12 cellular contexts compared by ENCODE assay signal in the genomic region with DNA sequence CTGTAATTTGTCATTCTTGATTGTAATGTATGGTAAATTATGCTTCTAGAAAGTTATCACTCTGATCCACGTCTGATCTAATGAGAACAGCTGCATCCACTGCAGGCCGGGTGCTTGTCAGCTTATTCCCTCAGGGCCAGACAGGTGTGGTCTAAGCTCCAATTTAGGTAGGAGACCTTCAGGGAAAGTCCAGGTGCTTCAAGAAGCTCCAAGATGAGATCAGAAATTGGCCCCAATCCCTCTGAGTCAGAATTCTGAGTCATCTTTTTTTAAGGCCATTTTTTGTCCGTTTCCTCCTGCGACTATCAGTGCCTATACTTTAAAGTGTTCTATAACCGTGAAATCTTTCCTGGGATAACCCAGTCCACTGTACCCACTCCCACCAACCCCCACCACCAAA.
DNase-seq lines count a peak whose midpoint lies in the region; ATAC-seq and TF ChIP-seq lines count a peak whose summit lies in the region.
"Had no signal": no experiment of that assay in that cellular context is flagged by ENCODE, and none has a peak within 500 bp of the region (broad histone marks: within the 10 kb centered on the region; RNA-seq: fewer than 3 reads in every experiment).

No MANE protein-coding gene starts in this region.

- peak; percentile 88 for DNase-seq in HT1080 (ENCODE audit: low read depth)
- peak; percentile 81 for DNase-seq in adipocyte (ENCODE audit: low read depth)
- peak; percentile 59 to 81 for DNase-seq in foreskin fibroblast
- no peak for DNase-seq in smooth muscle cell (lab: John Stamatoyannopoulos, UW; ENCODE audit: unreplicated experiment)
- no peak for DNase-seq in hypothalamus (lab: John Stamatoyannopoulos, UW)
- DNase-seq in DMS153 (lab: John Stamatoyannopoulos, UW): no peak
- DNase-seq in aorta: no peak
- DNase-seq: activated effector memory CD4-positive, alpha-beta T cell treated with Interleukin-2 at 50 U/mL for 16 hours; DND-41; NCI-H1048; nucleus accumbens had no signal

- H4K20me1 ChIP-seq in smooth muscle cell (ENCODE audit: low read depth): no peaks in the 10 kb centered on the region

- H3K27me3 ChIP-seq in adipocyte (replicated peaks; ENCODE audit: control insufficient read depth, insufficient read depth, low read length) (no peaks in the 10 kb centered on the region), smooth muscle cell (ENCODE audit: low read depth) (no peaks in the 10 kb centered on the region), aorta (ENCODE audit: control insufficient read depth in 1 of 2, insufficient read depth in 2 of 2, low read length in 1 of 2) (no peaks in the 10 kb centered on the region)

- H3K4me1 ChIP-seq in adipocyte (ENCODE audit: control insufficient read depth, insufficient read depth, low read length): peaks cover 51% of the 10 kb centered on the region
- H3K4me1 ChIP-seq in smooth muscle cell (ENCODE audit: low read depth): peaks cover 37% of the 10 kb centered on the region
- H3K4me1 ChIP-seq in aorta (ENCODE audit: control insufficient read depth in 1 of 2, insufficient read depth in 2 of 2, low read length in 2 of 2): peaks cover 2 to 6% of the 10 kb centered on the region in 2 donors

- ATAC-seq in aorta (ENCODE audit: low FRiP score) (no peak), GM21723 (IDR thresholded peaks at IDR 0.05; ENCODE audit: unreplicated experiment) (no peak)

- peak overlapping the region; percentile 93 for H2AFZ ChIP-seq in smooth muscle cell (ENCODE audit: low read depth)

- H3K4me3 ChIP-seq in adipocyte (ENCODE audit: low read length): no peak overlapping the region
- no peak overlapping the region for H3K4me3 ChIP-seq in foreskin fibroblast (ENCODE audit: low read depth in 1 of 2, low read length in 2 of 2)
- H3K4me3 ChIP-seq in smooth muscle cell: no peak overlapping the region
- no peak overlapping the region for H3K4me3 ChIP-seq in aorta (ENCODE audit: low read length in 2 of 2)

- H3K36me3 ChIP-seq in adipocyte (ENCODE audit: control insufficient read depth, insufficient read depth, low read length, severe bottlenecking): no peaks in the 10 kb centered on the region
- no peaks in the 10 kb centered on the region for H3K36me3 ChIP-seq in smooth muscle cell (ENCODE audit: low read depth)
- H3K36me3 ChIP-seq in aorta (ENCODE audit: control insufficient read depth in 1 of 2, insufficient read depth in 2 of 2, low read length in 1 of 2): no peaks in the 10 kb centered on the region

- H3K79me2 ChIP-seq in smooth muscle cell (ENCODE audit: low read depth): no peaks in the 10 kb centered on the region

- H3K9me3 ChIP-seq in adipocyte (ENCODE audit: control insufficient read depth, low read length) (no peaks in the 10 kb centered on the region), smooth muscle cell (replicated peaks; ENCODE audit: low read depth) (no peaks in the 10 kb centered on the region), aorta (ENCODE audit: control insufficient read depth, low read length) (no peaks in the 10 kb centered on the region)

- no peak for TF ChIP-seq CTCF in foreskin fibroblast (IDR thresholded peaks at IDR 0.05; ENCODE audit: low read depth, low read length)
- no peak for TF ChIP-seq CTCF in smooth muscle cell (IDR thresholded peaks at IDR 0.05; ENCODE audit: borderline replicate concordance, insufficient read depth, poor library complexity, severe bottlenecking)

- peaks cover 18% of the 10 kb centered on the region for H3F3A ChIP-seq in smooth muscle cell (ENCODE audit: low read depth)

- peak overlapping the region; percentile 66 for H3K4me2 ChIP-seq in smooth muscle cell

- H3K27ac ChIP-seq in smooth muscle cell (ENCODE audit: low read depth): peak overlapping the region; percentile 98
- no peak overlapping the region for H3K27ac ChIP-seq in aorta (ENCODE audit: low read depth in 1 of 2, low read length in 2 of 2)

- H3K9ac ChIP-seq in adipocyte (ENCODE audit: low read length) (no peak overlapping the region), smooth muscle cell (ENCODE audit: low read depth) (peak overlapping the region; percentile 81)

- intact Hi-C loops in aorta (cut with DNase I): loop anchor here (5.0 to 10.0 kb wide), 5 partner anchors 43 to 333 kb away; no protein-coding TSS in a partner anchor

- 24% methylated on average over 5 of the region's 5 CpGs for WGBS in smooth muscle cell (ENCODE audit: low lambda C conversion rate)
- 69 to 76% methylated on average over 5 of the region's 5 CpGs for WGBS in aorta, 2 donors

Comparison
In these comparisons a context has a peak if more than half of its experiments do, and no peak if none do; other contexts are left out.
1. DNase-seq: peak in HT1080 (single experiment), adipocyte (single experiment) and foreskin fibroblast (2 of 2); none in smooth muscle cell (single experiment), hypothalamus (0 of 51), DMS153 (single experiment) and aorta (0 of 2).